In genomic region chr6:119110601-119111548, GRCh38 we compare ENCODE assay signal across 8 cellular contexts.
DNase-seq lines count a peak whose midpoint lies in the region; ATAC-seq and TF ChIP-seq lines count a peak whose summit lies in the region.

No MANE protein-coding gene starts in this region.

- H3K4me2 ChIP-seq in KMS-11: no peak overlapping the region

- no peak overlapping the region for H3K4me3 ChIP-seq in KMS-11 (IDR thresholded peaks at IDR 0.05; ENCODE audit: insufficient read depth, low read depth, low read length)
- H3K4me3 ChIP-seq in brain microvascular endothelial cell (ENCODE audit: low read depth, low read length): no peak overlapping the region

- H2AFZ ChIP-seq in KMS-11 (ENCODE audit: low read depth): no peak overlapping the region

- H3K36me3 ChIP-seq in KMS-11 (ENCODE audit: insufficient read depth) (no peaks in the 10 kb centered on the region), brain microvascular endothelial cell (replicated peaks) (no peaks in the 10 kb centered on the region)

- TF ChIP-seq CTCF in KMS-11 (conservative IDR thresholded peaks at IDR 0.05; ENCODE audit: low read depth, low read length) (peak; percentile 61), brain microvascular endothelial cell (IDR thresholded peaks at IDR 0.05; ENCODE audit: low read depth, low read length, missing control alignments) (peak; percentile 62)

- no peaks in the 10 kb centered on the region for H3K79me2 ChIP-seq in KMS-11 (ENCODE audit: insufficient read depth, low read depth)

- H3K27ac ChIP-seq in KMS-11: no peak overlapping the region
- H3K27ac ChIP-seq in brain microvascular endothelial cell: no peak overlapping the region

- H4K20me1 ChIP-seq in KMS-11 (ENCODE audit: insufficient read depth): no peaks in the 10 kb centered on the region

- DNase-seq in NCI-H524 (lab: John Stamatoyannopoulos, UW) (peak; percentile 31 to 77), NCI-H524 treated with DMSO at 0.1 percent for 48 hours (lab: John Stamatoyannopoulos, UW) (no peak), SHP77 (lab: John Stamatoyannopoulos, UW) (peak; percentile 57 to 59), brain microvascular endothelial cell (peak; percentile 48), inferior parietal cortex (ENCODE audit: extremely low spot score) (peak; percentile 84)
- peak; percentile 14 for DNase-seq in stimulated activated CD8-positive, alpha-beta memory T cell treated with anti-CD3 and anti-CD28 coated beads, Interleukin-12 subunit alpha, Interleukin-12 subunit beta, amount 100 ng/mL, for 1 hour (ENCODE audit: low read depth)

- H3K9ac ChIP-seq in KMS-11: no peak overlapping the region

- H3K27me3 ChIP-seq in KMS-11 (ENCODE audit: insufficient read depth, low read depth) (no peaks in the 10 kb centered on the region), brain microvascular endothelial cell (replicated peaks) (no peaks in the 10 kb centered on the region)

- peak; percentile 83 for ATAC-seq in GM21619 (IDR thresholded peaks at IDR 0.05; ENCODE audit: unreplicated experiment)

- in situ Hi-C loops in brain microvascular endothelial cell (cut with HindIII; ENCODE audit: low pct_ligation_motif_present, low sequenced_read_pairs): no loop called here

- no peaks in the 10 kb centered on the region for H3K4me1 ChIP-seq in KMS-11 (ENCODE audit: low read depth, poor library complexity, severe bottlenecking)
